ENCODE assay signal across 11 cellular contexts in the genomic region with DNA sequence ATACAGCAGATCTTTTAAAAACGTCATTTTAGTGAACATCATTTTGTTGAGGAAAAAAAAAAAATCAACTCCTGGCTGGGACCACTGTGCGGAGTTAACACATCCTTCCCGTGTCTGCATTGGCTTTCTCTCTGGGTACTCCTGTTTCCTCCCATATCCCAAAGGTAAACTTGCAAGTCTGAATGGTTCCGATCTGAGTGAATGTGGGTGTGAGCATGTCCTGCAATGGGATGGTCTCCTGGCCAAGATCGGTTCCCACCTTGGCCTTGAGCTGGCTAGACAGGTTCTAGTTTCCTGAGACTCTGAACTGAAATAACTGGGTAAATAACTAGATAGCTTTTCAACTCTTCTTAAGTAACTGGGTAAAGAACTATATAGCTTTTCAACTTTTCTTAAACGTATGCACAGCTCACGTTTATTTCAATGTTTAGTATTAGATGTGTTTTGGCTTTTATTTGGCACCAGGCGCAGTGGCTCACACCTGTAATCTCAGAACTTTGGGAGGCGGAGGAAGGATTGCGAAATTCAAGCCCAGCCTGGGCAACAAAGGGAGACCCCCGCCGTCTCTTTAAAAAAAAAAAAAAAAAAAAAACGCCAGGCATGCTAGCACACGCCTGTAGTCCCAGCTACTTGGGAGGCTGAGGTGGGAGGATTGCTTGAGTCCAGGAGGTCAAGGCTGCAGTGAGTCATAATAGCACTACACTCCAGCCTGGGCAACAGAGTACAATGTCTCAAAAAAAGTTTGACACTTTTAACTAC. TPM values are rescaled to one million over a fixed set of nuclear protein-coding genes. Genes with fewer than 3 reads are reported as not detected.
DNase-seq lines count a peak whose midpoint lies in the region; ATAC-seq and TF ChIP-seq lines count a peak whose summit lies in the region.
"Had no signal": no experiment of that assay in that cellular context is flagged by ENCODE, and none has a peak within 500 bp of the region (broad histone marks: within the 10 kb centered on the region; RNA-seq: fewer than 3 reads in every experiment).

No MANE protein-coding gene starts in this region.

- H3K9me3 ChIP-seq in mucosa of descending colon = no peaks in the 10 kb centered on the region
- H3K9me3 ChIP-seq: SJCRH30 had no signal

- intact Hi-C loops in mucosa of descending colon (cut with DNase I, micrococcal nuclease) = no loop called here

- H3K4me3 ChIP-seq in mucosa of descending colon = no peak overlapping the region
- H3K4me3 ChIP-seq: SJCRH30 had no signal

- peak; percentile 42 for ATAC-seq in mucosa of descending colon
- no peak for ATAC-seq in HG03460 (IDR thresholded peaks at IDR 0.05; ENCODE audit: unreplicated experiment)
- ATAC-seq in HG02571 (IDR thresholded peaks at IDR 0.05; ENCODE audit: unreplicated experiment) = no peak

- H3K4me1 ChIP-seq in mucosa of descending colon (ENCODE audit: low read depth) = no peaks in the 10 kb centered on the region
- H3K4me1 ChIP-seq: SJCRH30 had no signal

- H3K36me3 ChIP-seq in mucosa of descending colon (ENCODE audit: low read depth) = no peaks in the 10 kb centered on the region

- TF ChIP-seq CTCF in mucosa of descending colon (IDR thresholded peaks at IDR 0.05) = no peak

- DNase-seq in NCI-H2171 treated with DMSO at 0.1 percent for 48 hours (lab: John Stamatoyannopoulos, UW) = peak; percentile 24
- no peak for DNase-seq in NCI-H2171 (lab: John Stamatoyannopoulos, UW)
- DNase-seq in HT1080 (ENCODE audit: low read depth) = peak; percentile 10
- peak; percentile 21 for DNase-seq in amniotic epithelial cell (ENCODE audit: low read depth)
- DNase-seq in mucosa of descending colon = no peak
- DNase-seq in NCI-H774 (lab: John Stamatoyannopoulos, UW) = no peak
- DNase-seq: DMS53, NCI-H524 treated with DMSO at 0.1 percent for 48 hours, SJCRH30 had no signal

RNA-seq across cellular contexts. Expression of a gene that starts 14.0 kb away (rescaled TPM):
- 322 and 340 TPM in 2 replicates for total RNA-seq in HT1080 (2014; rRNA removed; shearing (Covaris generic))
- polyA plus RNA-seq in HT1080 (2015; cell fraction: cytosol; rRNA removed) = 265 and 418 TPM in 2 replicates
- polyA plus RNA-seq in HT1080 (2015; cell fraction: nucleus; rRNA removed) = 569 and 859 TPM in 2 replicates
- 100 to 1,000 TPM; 101 to 144 (median 122) TPM for total RNA-seq in mucosa of descending colon

Comparison
In these comparisons a context has a peak if more than half of its experiments do, and no peak if none do; other contexts are left out.
1. DNase-seq: peak in NCI-H2171 treated with DMSO at 0.1 percent for 48 hours (single experiment), HT1080 (single experiment) and amniotic epithelial cell (single experiment); none in NCI-H2171 (single experiment), mucosa of descending colon (0 of 3) and NCI-H774 (single experiment).